Comparison of ENCODE assay signal across 14 cellular contexts in the genomic region with DNA sequence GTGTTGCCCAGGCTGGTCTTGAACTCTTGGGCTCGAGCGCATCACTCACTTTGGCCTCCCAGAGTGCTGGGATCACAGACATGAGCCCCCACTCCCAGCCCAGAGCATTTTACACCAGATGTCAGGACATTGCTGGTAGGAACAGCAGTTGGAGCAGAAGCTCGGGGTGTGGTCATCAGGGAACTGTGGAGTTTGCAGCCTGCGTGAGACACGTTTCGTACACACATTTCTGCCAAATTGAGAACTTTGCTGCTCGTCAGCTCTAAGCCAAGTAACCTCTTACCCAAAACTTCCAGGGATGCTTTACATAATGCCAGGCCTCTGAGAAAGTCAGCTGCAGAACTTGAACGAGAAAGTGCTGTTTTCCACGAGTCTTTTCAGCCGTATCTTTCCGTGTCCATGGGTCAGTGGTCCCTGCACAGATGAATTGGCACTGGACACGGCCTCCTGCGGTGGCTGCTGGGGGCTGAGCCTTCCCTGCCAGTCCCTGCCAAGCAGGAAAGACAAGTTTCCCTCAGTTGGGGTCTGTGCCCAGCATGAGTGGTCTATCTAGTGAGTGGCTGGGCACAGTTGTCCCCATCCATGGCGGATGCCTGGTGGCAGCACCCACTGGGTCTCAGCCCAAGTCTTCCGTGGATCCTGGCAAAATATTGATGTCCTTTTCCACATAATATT. TPM values are rescaled to one million over a fixed set of nuclear protein-coding genes. Genes with fewer than 3 reads are reported as not detected.
A peak's percentile ranks its signal among the peaks of the same experiment; 100 is the strongest.
DNase-seq lines count a peak whose midpoint lies in the region; ATAC-seq and TF ChIP-seq lines count a peak whose summit lies in the region.
"Had no signal": no experiment of that assay in that cellular context is flagged by ENCODE, and none has a peak within 500 bp of the region (broad histone marks: within the 10 kb centered on the region; RNA-seq: fewer than 3 reads in every experiment).

No MANE protein-coding gene starts in this region.

- no peak for TF ChIP-seq EP300 in Ishikawa (IDR thresholded peaks at IDR 0.05; ENCODE audit: borderline replicate concordance)

- H3K9me3 ChIP-seq in prostate gland: no peaks in the 10 kb centered on the region
- H3K9me3 ChIP-seq: gastroesophageal sphincter had no signal

- no peak overlapping the region for H3K4me3 ChIP-seq in prostate gland
- H3K4me3 ChIP-seq: gastroesophageal sphincter had no signal

- no peaks in the 10 kb centered on the region for H3K9me3 Mint-ChIP-seq in activated T-cell treated with anti-CD3 and anti-CD28 coated beads, Interleukin-2, amount 50 U/mL, for 24 hours
- no peaks in the 10 kb centered on the region for H3K9me3 Mint-ChIP-seq in activated T-cell treated with anti-CD3 and anti-CD28 coated beads, Interleukin-2, amount 50 U/mL, for 72 hours
- H3K9me3 Mint-ChIP-seq in stimulated activated effector memory CD8-positive, alpha-beta T cell treated with anti-CD3 and anti-CD28 coated beads, Interleukin-12 subunit alpha, Interleukin-12 subunit beta, amount 100 ng/mL, for 72 hours: no peaks in the 10 kb centered on the region
- H3K9me3 Mint-ChIP-seq: activated T-cell treated with anti-CD3 and anti-CD28 coated beads, Interleukin-2, amount 50 U/mL, for 4 hours had no signal

- H3K36me3 Mint-ChIP-seq in activated T-cell treated with anti-CD3 and anti-CD28 coated beads, Interleukin-2, amount 50 U/mL, for 24 hours (ENCODE audit: low read depth): peaks cover 80% of the 10 kb centered on the region
- peaks cover 2 to 11% of the 10 kb centered on the region in 2 donors for H3K36me3 Mint-ChIP-seq in activated T-cell treated with anti-CD3 and anti-CD28 coated beads, Interleukin-2, amount 50 U/mL, for 72 hours (ENCODE audit: insufficient read depth in 2 of 2)
- peaks cover 94% of the 10 kb centered on the region for H3K36me3 Mint-ChIP-seq in stimulated activated effector memory CD8-positive, alpha-beta T cell treated with anti-CD3 and anti-CD28 coated beads, Interleukin-12 subunit alpha, Interleukin-12 subunit beta, amount 100 ng/mL, for 72 hours

- H3K27me3 ChIP-seq in prostate gland (replicated peaks; ENCODE audit: insufficient read depth): no peaks in the 10 kb centered on the region
- H3K27me3 ChIP-seq: gastroesophageal sphincter had no signal

- intact Hi-C loops in prostate gland (cut with DNase I): no loop called here

- TF ChIP-seq CTCF in prostate gland (IDR thresholded peaks at IDR 0.05): no peak

- H3K4me1 Mint-ChIP-seq in activated T-cell treated with anti-CD3 and anti-CD28 coated beads, Interleukin-2, amount 50 U/mL, for 24 hours (ENCODE audit: low read depth): peaks cover 44% of the 10 kb centered on the region
- peaks cover 39% of the 10 kb centered on the region for H3K4me1 Mint-ChIP-seq in activated T-cell treated with anti-CD3 and anti-CD28 coated beads, Interleukin-2, amount 50 U/mL, for 72 hours (ENCODE audit: low read depth)
- peaks cover 35% of the 10 kb centered on the region for H3K4me1 Mint-ChIP-seq in stimulated activated effector memory CD8-positive, alpha-beta T cell treated with anti-CD3 and anti-CD28 coated beads, Interleukin-12 subunit alpha, Interleukin-12 subunit beta, amount 100 ng/mL, for 72 hours

- no peak overlapping the region for H3K27ac ChIP-seq in prostate gland
- H3K27ac ChIP-seq: gastroesophageal sphincter had no signal

- peak; percentile 22 for DNase-seq in activated T-cell treated with anti-CD3 and anti-CD28 coated beads, Interleukin-2, amount 50 U/mL, for 24 hours
- DNase-seq in activated T-cell treated with anti-CD3 and anti-CD28 coated beads, Interleukin-2, amount 50 U/mL, for 72 hours: no peak
- DNase-seq in islet precursor cell (peak; percentile 36), T1000 (lab: John Stamatoyannopoulos, UW) (no peak), prostate gland (ENCODE audit: low spot score) (no peak), GDM1 (lab: John Stamatoyannopoulos, UW) (no peak)
- no peak for DNase-seq in stimulated activated effector memory CD8-positive, alpha-beta T cell treated with anti-CD3 and anti-CD28 coated beads, Interleukin-12 subunit alpha, Interleukin-12 subunit beta, amount 100 ng/mL, for 72 hours (ENCODE audit: low spot score in 2 of 2)
- DNase-seq: activated T-cell treated with anti-CD3 and anti-CD28 coated beads, Interleukin-2, amount 50 U/mL, for 4 hours; amygdala; mesendoderm; NCI-H748 treated with DMSO at 0.1 percent for 48 hours; nucleus accumbens had no signal

- no peak for TF ChIP-seq RAD21 in Ishikawa (IDR thresholded peaks at IDR 0.05; ENCODE audit: low read depth)

- 81% methylated on average over 15 of the region's 15 CpGs for WGBS in prostate gland

- peak overlapping the region; percentile 47 for H3K27ac Mint-ChIP-seq in activated T-cell treated with anti-CD3 and anti-CD28 coated beads, Interleukin-2, amount 50 U/mL, for 24 hours
- H3K27ac Mint-ChIP-seq in activated T-cell treated with anti-CD3 and anti-CD28 coated beads, Interleukin-2, amount 50 U/mL, for 72 hours: no peak overlapping the region
- peak overlapping the region; percentile 63 for H3K27ac Mint-ChIP-seq in stimulated activated effector memory CD8-positive, alpha-beta T cell treated with anti-CD3 and anti-CD28 coated beads, Interleukin-12 subunit alpha, Interleukin-12 subunit beta, amount 100 ng/mL, for 72 hours

- TF ChIP-seq POLR2A in prostate gland (IDR thresholded peaks at IDR 0.05): no peak

- ATAC-seq in activated T-cell treated with anti-CD3 and anti-CD28 coated beads, Interleukin-2, amount 50 U/mL, for 72 hours (replicated peaks in 1 of 2): no peak
- ATAC-seq in stimulated activated effector memory CD8-positive, alpha-beta T cell treated with anti-CD3 and anti-CD28 coated beads, Interleukin-12 subunit alpha, Interleukin-12 subunit beta, amount 100 ng/mL, for 72 hours: no peak
- ATAC-seq: activated T-cell treated with anti-CD3 and anti-CD28 coated beads, Interleukin-2, amount 50 U/mL, for 4 hours; gastroesophageal sphincter had no signal

- no peak overlapping the region for H3K4me3 Mint-ChIP-seq in activated T-cell treated with anti-CD3 and anti-CD28 coated beads, Interleukin-2, amount 50 U/mL, for 24 hours
- H3K4me3 Mint-ChIP-seq in activated T-cell treated with anti-CD3 and anti-CD28 coated beads, Interleukin-2, amount 50 U/mL, for 72 hours: no peak overlapping the region
- H3K4me3 Mint-ChIP-seq in stimulated activated effector memory CD8-positive, alpha-beta T cell treated with anti-CD3 and anti-CD28 coated beads, Interleukin-12 subunit alpha, Interleukin-12 subunit beta, amount 100 ng/mL, for 72 hours: peak overlapping the region; percentile 60

- no peaks in the 10 kb centered on the region for H3K36me3 ChIP-seq in prostate gland

- no peaks in the 10 kb centered on the region for H3K4me1 ChIP-seq in prostate gland (replicated peaks)

- no peaks in the 10 kb centered on the region for H3K27me3 Mint-ChIP-seq in activated T-cell treated with anti-CD3 and anti-CD28 coated beads, Interleukin-2, amount 50 U/mL, for 24 hours
- no peaks in the 10 kb centered on the region for H3K27me3 Mint-ChIP-seq in activated T-cell treated with anti-CD3 and anti-CD28 coated beads, Interleukin-2, amount 50 U/mL, for 72 hours (ENCODE audit: low read depth)

TF ChIP-seq in Ishikawa, 13 proteins besides CTCF, POLR2A, EP300 and RAD21:
- TF ChIP-seq, protein P1, sequence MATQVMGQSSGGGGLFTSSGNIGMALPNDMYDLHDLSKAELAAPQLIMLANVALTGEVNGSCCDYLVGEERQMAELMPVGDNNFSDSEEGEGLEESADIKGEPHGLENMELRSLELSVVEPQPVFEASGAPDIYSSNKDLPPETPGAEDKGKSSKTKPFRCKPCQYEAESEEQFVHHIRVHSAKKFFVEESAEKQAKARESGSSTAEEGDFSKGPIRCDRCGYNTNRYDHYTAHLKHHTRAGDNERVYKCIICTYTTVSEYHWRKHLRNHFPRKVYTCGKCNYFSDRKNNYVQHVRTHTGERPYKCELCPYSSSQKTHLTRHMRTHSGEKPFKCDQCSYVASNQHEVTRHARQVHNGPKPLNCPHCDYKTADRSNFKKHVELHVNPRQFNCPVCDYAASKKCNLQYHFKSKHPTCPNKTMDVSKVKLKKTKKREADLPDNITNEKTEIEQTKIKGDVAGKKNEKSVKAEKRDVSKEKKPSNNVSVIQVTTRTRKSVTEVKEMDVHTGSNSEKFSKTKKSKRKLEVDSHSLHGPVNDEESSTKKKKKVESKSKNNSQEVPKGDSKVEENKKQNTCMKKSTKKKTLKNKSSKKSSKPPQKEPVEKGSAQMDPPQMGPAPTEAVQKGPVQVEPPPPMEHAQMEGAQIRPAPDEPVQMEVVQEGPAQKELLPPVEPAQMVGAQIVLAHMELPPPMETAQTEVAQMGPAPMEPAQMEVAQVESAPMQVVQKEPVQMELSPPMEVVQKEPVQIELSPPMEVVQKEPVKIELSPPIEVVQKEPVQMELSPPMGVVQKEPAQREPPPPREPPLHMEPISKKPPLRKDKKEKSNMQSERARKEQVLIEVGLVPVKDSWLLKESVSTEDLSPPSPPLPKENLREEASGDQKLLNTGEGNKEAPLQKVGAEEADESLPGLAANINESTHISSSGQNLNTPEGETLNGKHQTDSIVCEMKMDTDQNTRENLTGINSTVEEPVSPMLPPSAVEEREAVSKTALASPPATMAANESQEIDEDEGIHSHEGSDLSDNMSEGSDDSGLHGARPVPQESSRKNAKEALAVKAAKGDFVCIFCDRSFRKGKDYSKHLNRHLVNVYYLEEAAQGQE (IDR thresholded peaks at IDR 0.05; ENCODE audit: low read depth): no peak
- 0 out of 2 replicates have a peak, but pooled peaks have one; percentile 23 for TF ChIP-seq NFIC (IDR thresholded peaks at IDR 0.05)

RNA-seq across cellular contexts. Expression of a gene that starts 54.4 kb away (rescaled TPM):
- total RNA-seq in activated T-cell treated with anti-CD3 and anti-CD28 coated beads, Interleukin-2, amount 50 U/mL, for 72 hours: 100 to 1,000 TPM; 103 to 116 TPM
- total RNA-seq in prostate gland: 100 to 1,000 TPM in 1 of 2 donors, 10 to 100 TPM in 1; 68.3 to 199 TPM

Comparison
In these comparisons a context has a peak if more than half of its experiments do, and no peak if none do; other contexts are left out.
1. DNase-seq: peak in activated T-cell treated with anti-CD3 and anti-CD28 coated beads, Interleukin-2, amount 50 U/mL, for 24 hours (single experiment) and islet precursor cell (single experiment); none in activated T-cell treated with anti-CD3 and anti-CD28 coated beads, Interleukin-2, amount 50 U/mL, for 72 hours (0 of 2), stimulated activated effector memory CD8-positive, alpha-beta T cell treated with anti-CD3 and anti-CD28 coated beads, Interleukin-12 subunit alpha, Interleukin-12 subunit beta, amount 100 ng/mL, for 72 hours (0 of 2), T1000 (single experiment), prostate gland (single experiment) and GDM1 (single experiment).